Comparison of ENCODE assay signal across 16 cellular contexts in genomic region chr5:57824047-57824446, GRCh38.
A peak's percentile ranks its signal among the peaks of the same experiment; 100 is the strongest.
DNase-seq lines count a peak whose midpoint lies in the region; ATAC-seq and TF ChIP-seq lines count a peak whose summit lies in the region.
"Had no signal": no experiment of that assay in that cellular context is flagged by ENCODE, and none has a peak within 500 bp of the region (broad histone marks: within the 10 kb centered on the region; RNA-seq: fewer than 3 reads in every experiment).

No MANE protein-coding gene starts in this region.

- dilution Hi-C loops in IMR-90 (cut with HindIII; ENCODE audit: low sequenced_read_pairs, unreplicated experiment): no loop called here

- H2BK15ac ChIP-seq in IMR-90 (ENCODE audit: low read depth, low read length): peak overlapping the region; percentile 84; the same call in 1 of the 3 replicates

- H2BK5ac ChIP-seq in IMR-90 (ENCODE audit: low read depth, low read length, poor library complexity, severe bottlenecking): peak overlapping the region; percentile 99

- H2AK5ac ChIP-seq in IMR-90 (ENCODE audit: low read depth, low read length): no peak overlapping the region

- WGBS in IMR-90 (ENCODE audit: extremely low coverage in 2 of 2, insufficient read length in 1 of 2), 2 experiments: no CpG with 5 or more reads among the region's 2 CpGs

- H3K79me1 ChIP-seq in IMR-90 (ENCODE audit: low read depth in 1 of 2, low read length in 2 of 2): no peaks in the 10 kb centered on the region

- peak overlapping the region; percentile 36 to 79 for H4K8ac ChIP-seq in IMR-90 (ENCODE audit: low read depth in 2 of 2, low read length in 2 of 2)

- no peak overlapping the region for H3K4me3 Mint-ChIP-seq in activated CD4-positive, alpha-beta memory T cell treated with anti-CD3 and anti-CD28 coated beads for 36 hours
- H3K4me3 Mint-ChIP-seq: central memory CD8-positive, alpha-beta T cell had no signal

- H4K20me1 ChIP-seq in IMR-90 (ENCODE audit: insufficient read depth, low read length): no peaks in the 10 kb centered on the region

- no peak; the same call in 1 of the 2 replicates for TF ChIP-seq POLR2A in IMR-90 (IDR thresholded peaks at IDR 0.05; ENCODE audit: low read depth, low read length)

- H3K27ac ChIP-seq in IMR-90 (ENCODE audit: insufficient read depth, low read length): peak overlapping the region; percentile 23; the same call in 1 of the 2 replicates

- H3K27me3 Mint-ChIP-seq in activated CD4-positive, alpha-beta memory T cell treated with anti-CD3 and anti-CD28 coated beads for 36 hours: peaks cover 2% of the 10 kb centered on the region
- H3K27me3 Mint-ChIP-seq: central memory CD8-positive, alpha-beta T cell had no signal

- H3K23ac ChIP-seq in IMR-90 (ENCODE audit: low read depth, low read length): peak overlapping the region; percentile 1; the same call in 1 of the 2 replicates

- no peak for TF ChIP-seq CTCF in IMR-90 (conservative IDR thresholded peaks at IDR 0.05; ENCODE audit: low read depth, low read length)

- peak overlapping the region; percentile 64 for H3K4ac ChIP-seq in IMR-90 (ENCODE audit: low read depth, low read length)

- no peaks in the 10 kb centered on the region for H3K4me1 Mint-ChIP-seq in activated CD4-positive, alpha-beta memory T cell treated with anti-CD3 and anti-CD28 coated beads for 36 hours (ENCODE audit: low read depth)
- H3K4me1 Mint-ChIP-seq: central memory CD8-positive, alpha-beta T cell had no signal

- H3K9me1 ChIP-seq in IMR-90 (ENCODE audit: insufficient read depth, low read length): peaks cover 3% of the 10 kb centered on the region; the same call in 1 of the 2 replicates

- peak overlapping the region; percentile 89 for H2BK120ac ChIP-seq in IMR-90 (ENCODE audit: low read depth, low read length)

- peak overlapping the region; percentile 67; the same call in 1 of the 2 replicates for H4K5ac ChIP-seq in IMR-90 (ENCODE audit: low read depth, low read length)

- no peak overlapping the region for H3K9ac ChIP-seq in IMR-90 (ENCODE audit: low read depth, low read length)
- H3K9ac ChIP-seq in adipocyte (ENCODE audit: low read length): no peak overlapping the region

- no peak overlapping the region; the same call in 1 of the 2 replicates for H3K14ac ChIP-seq in IMR-90 (replicated peaks; ENCODE audit: low read depth, low read length)

- H2BK20ac ChIP-seq in IMR-90 (ENCODE audit: low read depth, low read length): peak overlapping the region; percentile 91; the same call in 1 of the 2 replicates

- intact Hi-C loops in IMR-90 (cut with micrococcal nuclease): no loop called here
- intact Hi-C loops in activated CD4-positive, alpha-beta memory T cell treated with anti-CD3 and anti-CD28 coated beads for 36 hours (cut with micrococcal nuclease): no loop called here

- POLR2A ChIA-PET in IMR-90 (lab: Charles Lee; ENCODE audit: unreplicated experiment): no interaction called here
- POLR2A ChIA-PET in activated CD4-positive, alpha-beta memory T cell treated with anti-CD3 and anti-CD28 coated beads for 36 hours (lab: Charles Lee): no interaction called here

- no peak overlapping the region for H3K4me3 ChIP-seq in IMR-90 (ENCODE audit: insufficient read depth, low read depth, low read length)
- no peak overlapping the region for H3K4me3 ChIP-seq in adipocyte (ENCODE audit: low read length)

- in situ Hi-C loops in IMR-90 (cut with MboI; ENCODE audit: low sequenced_read_pairs): no loop called here

- no peaks in the 10 kb centered on the region for H3K27me3 ChIP-seq in IMR-90 (ENCODE audit: control insufficient read depth, insufficient read depth, low read length)
- no peaks in the 10 kb centered on the region for H3K27me3 ChIP-seq in adipocyte (replicated peaks; ENCODE audit: control insufficient read depth, insufficient read depth, low read length)
- H3K27me3 ChIP-seq: BE2C had no signal

- H2AK9ac ChIP-seq in IMR-90 (replicated peaks; ENCODE audit: low read depth, low read length, poor library complexity): no peak overlapping the region

- peaks cover 3% of the 10 kb centered on the region for H3K4me1 ChIP-seq in IMR-90 (ENCODE audit: control insufficient read depth, insufficient read depth, low read length)
- H3K4me1 ChIP-seq in adipocyte (ENCODE audit: control insufficient read depth, insufficient read depth, low read length): no peaks in the 10 kb centered on the region
- H3K4me1 ChIP-seq: BE2C had no signal

- H3K4me2 ChIP-seq in IMR-90 (ENCODE audit: low read depth, low read length): no peak overlapping the region

- CTCF ChIA-PET in IMR-90 (lab: Yijun Ruan, JAX): interaction anchor here (1.4 kb wide), 1 partner anchor 44 kb away, joined by 5 read pairs; no protein-coding TSS in a partner anchor
- CTCF ChIA-PET in activated CD4-positive, alpha-beta memory T cell treated with anti-CD3 and anti-CD28 coated beads for 36 hours (lab: Charles Lee): no interaction called here

- no peak overlapping the region for H2AFZ ChIP-seq in IMR-90 (replicated peaks; ENCODE audit: low read length, poor library complexity)

- H3K9me3 Mint-ChIP-seq in activated CD4-positive, alpha-beta memory T cell treated with anti-CD3 and anti-CD28 coated beads for 36 hours: no peaks in the 10 kb centered on the region

- H3K36me3 Mint-ChIP-seq in activated CD4-positive, alpha-beta memory T cell treated with anti-CD3 and anti-CD28 coated beads for 36 hours: no peaks in the 10 kb centered on the region

- peak; percentile 69 for ATAC-seq in IMR-90 (ENCODE audit: low read depth)
- ATAC-seq in GM18517 (IDR thresholded peaks at IDR 0.05; ENCODE audit: unreplicated experiment): no peak
- no peak for ATAC-seq in HG03469 (IDR thresholded peaks at IDR 0.05; ENCODE audit: unreplicated experiment)

- peak; percentile 78 for DNase-seq in AG08395 (ENCODE audit: low spot score)
- DNase-seq in IMR-90: peak; percentile 91
- DNase-seq in adipocyte (ENCODE audit: low read depth): peak; percentile 52
- DNase-seq in iris pigment epithelial cell (ENCODE audit: low read depth): peak; percentile 92
- no peak for DNase-seq in activated CD4-positive, alpha-beta memory T cell treated with anti-CD3 and anti-CD28 coated beads for 36 hours
- no peak for DNase-seq in effector CD4-positive, alpha-beta T cell
- DNase-seq: activated naive CD4-positive, alpha-beta T cell treated with Interleukin-2 at 50 U/mL for 16 hours; BE2C; erythroblast; midbrain; NCI-H1105 treated with DMSO at 0.1 percent for 48 hours; NCI-H510A; posterior cingulate gyrus had no signal

- no peak overlapping the region for H3K27ac Mint-ChIP-seq in activated CD4-positive, alpha-beta memory T cell treated with anti-CD3 and anti-CD28 coated beads for 36 hours

- H4K91ac ChIP-seq in IMR-90 (ENCODE audit: insufficient read depth, low read depth, low read length): peak overlapping the region; percentile 12; the same call in 1 of the 2 replicates

- H3K9me3 ChIP-seq in IMR-90 (ENCODE audit: control insufficient read depth, insufficient read depth, low read length) (0 out of 2 replicates have a peak, but pooled peaks cover 1% of the 10 kb centered on the region), adipocyte (ENCODE audit: control insufficient read depth, low read length) (peaks cover 13% of the 10 kb centered on the region)
- H3K9me3 ChIP-seq: BE2C had no signal

- H3K56ac ChIP-seq in IMR-90 (ENCODE audit: extremely low read depth, insufficient read depth, low read length): peak overlapping the region; percentile 52; the same call in 1 of the 2 replicates

- H3K18ac ChIP-seq in IMR-90 (ENCODE audit: low read depth, low read length): peak overlapping the region; percentile 93; the same call in 1 of the 2 replicates

- H3K36me3 ChIP-seq in IMR-90 (ENCODE audit: control insufficient read depth, insufficient read depth, low read length): no peaks in the 10 kb centered on the region
- no peaks in the 10 kb centered on the region for H3K36me3 ChIP-seq in adipocyte (ENCODE audit: control insufficient read depth, insufficient read depth, low read length, severe bottlenecking)
- H3K36me3 ChIP-seq: BE2C had no signal

- TF ChIP-seq RAD21 in IMR-90 (IDR thresholded peaks at IDR 0.05; ENCODE audit: low read length): no peak

- BruUV-seq in IMR-90 (replicated peaks; lab: Mats Ljungman, UMichigan): no TSS peak

TF ChIP-seq in IMR-90, 13 proteins besides CTCF, POLR2A, EP300 and RAD21:
- TF ChIP-seq FOS (IDR thresholded peaks at IDR 0.05; ENCODE audit: low read depth, low read length) (0 out of 2 replicates have a peak, but pooled peaks have one; percentile 16), SMC3 (IDR thresholded peaks at IDR 0.05; ENCODE audit: low read depth, low read length) (no peak), BHLHE40 (IDR thresholded peaks at IDR 0.05; ENCODE audit: low read depth, low read length) (no peak), NFE2L2 (IDR thresholded peaks at IDR 0.05; ENCODE audit: low read depth, low read length) (no peak)
TF ChIP-seq in IMR-90: peak in this region for 1.

Comparison
In these comparisons a context has a peak if more than half of its experiments do, and no peak if none do; other contexts are left out.
1. DNase-seq: peak in AG08395 (single experiment), IMR-90 (single experiment), adipocyte (single experiment) and iris pigment epithelial cell (single experiment); none in activated CD4-positive, alpha-beta memory T cell treated with anti-CD3 and anti-CD28 coated beads for 36 hours (single experiment) and effector CD4-positive, alpha-beta T cell (single experiment).